Comparison of ENCODE assay signal across 1 cellular context in the genomic region with DNA sequence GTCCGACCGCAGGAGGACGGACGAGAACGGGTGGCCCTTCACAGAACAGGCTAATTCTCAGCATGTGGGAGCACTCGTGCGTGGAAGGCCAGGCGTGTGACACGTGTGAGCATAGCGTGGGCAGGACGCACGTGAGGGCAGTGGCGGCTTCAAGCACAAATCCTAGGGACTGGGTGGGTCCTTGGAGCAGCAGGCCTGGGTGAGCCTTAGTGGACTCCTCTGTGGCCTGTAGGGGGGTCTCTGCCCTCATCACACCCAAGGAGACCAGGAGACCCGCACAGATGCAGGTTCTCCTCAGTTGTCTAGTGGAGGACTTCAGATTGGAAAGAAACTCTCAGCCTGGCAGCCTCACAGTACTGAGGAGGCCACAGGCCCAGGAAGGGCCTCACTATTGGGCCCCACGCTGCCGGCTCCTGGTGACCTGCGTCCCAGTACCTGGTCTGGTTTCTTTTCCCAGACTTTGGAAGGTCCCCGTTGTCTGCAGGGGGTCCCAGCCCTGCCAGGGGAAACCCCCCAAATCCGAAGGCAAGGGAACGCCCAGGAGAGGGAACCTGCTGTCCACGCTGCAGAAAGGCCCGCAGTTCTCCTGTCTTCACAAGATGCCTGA.
TF ChIP-seq lines count a peak whose summit lies in the region.

No MANE protein-coding gene starts in this region.

TF ChIP-seq in SK-N-SH treated with all-trans-retinoic acid at 6 μM for 48 hours, 23 proteins besides CTCF, POLR2A, EP300 and RAD21 (continued from another document):
- TF ChIP-seq, protein P1, sequence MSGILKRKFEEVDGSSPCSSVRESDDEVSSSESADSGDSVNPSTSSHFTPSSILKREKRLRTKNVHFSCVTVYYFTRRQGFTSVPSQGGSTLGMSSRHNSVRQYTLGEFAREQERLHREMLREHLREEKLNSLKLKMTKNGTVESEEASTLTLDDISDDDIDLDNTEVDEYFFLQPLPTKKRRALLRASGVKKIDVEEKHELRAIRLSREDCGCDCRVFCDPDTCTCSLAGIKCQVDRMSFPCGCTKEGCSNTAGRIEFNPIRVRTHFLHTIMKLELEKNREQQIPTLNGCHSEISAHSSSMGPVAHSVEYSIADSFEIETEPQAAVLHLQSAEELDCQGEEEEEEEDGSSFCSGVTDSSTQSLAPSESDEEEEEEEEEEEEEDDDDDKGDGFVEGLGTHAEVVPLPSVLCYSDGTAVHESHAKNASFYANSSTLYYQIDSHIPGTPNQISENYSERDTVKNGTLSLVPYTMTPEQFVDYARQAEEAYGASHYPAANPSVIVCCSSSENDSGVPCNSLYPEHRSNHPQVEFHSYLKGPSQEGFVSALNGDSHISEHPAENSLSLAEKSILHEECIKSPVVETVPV (CRISPR knock-in tag; IDR thresholded peaks at IDR 0.05), result no peak
- TF ChIP-seq TCF4 (CRISPR knock-in tag; IDR thresholded peaks at IDR 0.05; ENCODE audit: borderline replicate concordance) (no peak), ISL1 (CRISPR knock-in tag; IDR thresholded peaks at IDR 0.05) (no peak), ZFP3 (CRISPR knock-in tag; IDR thresholded peaks at IDR 0.05) (no peak), ZNF565 (CRISPR knock-in tag; conservative IDR thresholded peaks at IDR 0.05; ENCODE audit: low read depth) (no peak), ESRRG (CRISPR knock-in tag; IDR thresholded peaks at IDR 0.05) (no peak)
- TF ChIP-seq, protein P2, sequence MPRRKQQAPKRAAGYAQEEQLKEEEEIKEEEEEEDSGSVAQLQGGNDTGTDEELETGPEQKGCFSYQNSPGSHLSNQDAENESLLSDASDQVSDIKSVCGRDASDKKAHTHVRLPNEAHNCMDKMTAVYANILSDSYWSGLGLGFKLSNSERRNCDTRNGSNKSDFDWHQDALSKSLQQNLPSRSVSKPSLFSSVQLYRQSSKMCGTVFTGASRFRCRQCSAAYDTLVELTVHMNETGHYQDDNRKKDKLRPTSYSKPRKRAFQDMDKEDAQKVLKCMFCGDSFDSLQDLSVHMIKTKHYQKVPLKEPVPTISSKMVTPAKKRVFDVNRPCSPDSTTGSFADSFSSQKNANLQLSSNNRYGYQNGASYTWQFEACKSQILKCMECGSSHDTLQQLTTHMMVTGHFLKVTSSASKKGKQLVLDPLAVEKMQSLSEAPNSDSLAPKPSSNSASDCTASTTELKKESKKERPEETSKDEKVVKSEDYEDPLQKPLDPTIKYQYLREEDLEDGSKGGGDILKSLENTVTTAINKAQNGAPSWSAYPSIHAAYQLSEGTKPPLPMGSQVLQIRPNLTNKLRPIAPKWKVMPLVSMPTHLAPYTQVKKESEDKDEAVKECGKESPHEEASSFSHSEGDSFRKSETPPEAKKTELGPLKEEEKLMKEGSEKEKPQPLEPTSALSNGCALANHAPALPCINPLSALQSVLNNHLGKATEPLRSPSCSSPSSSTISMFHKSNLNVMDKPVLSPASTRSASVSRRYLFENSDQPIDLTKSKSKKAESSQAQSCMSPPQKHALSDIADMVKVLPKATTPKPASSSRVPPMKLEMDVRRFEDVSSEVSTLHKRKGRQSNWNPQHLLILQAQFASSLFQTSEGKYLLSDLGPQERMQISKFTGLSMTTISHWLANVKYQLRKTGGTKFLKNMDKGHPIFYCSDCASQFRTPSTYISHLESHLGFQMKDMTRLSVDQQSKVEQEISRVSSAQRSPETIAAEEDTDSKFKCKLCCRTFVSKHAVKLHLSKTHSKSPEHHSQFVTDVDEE (CRISPR knock-in tag; IDR thresholded peaks at IDR 0.05), result no peak
- TF ChIP-seq, protein P3, sequence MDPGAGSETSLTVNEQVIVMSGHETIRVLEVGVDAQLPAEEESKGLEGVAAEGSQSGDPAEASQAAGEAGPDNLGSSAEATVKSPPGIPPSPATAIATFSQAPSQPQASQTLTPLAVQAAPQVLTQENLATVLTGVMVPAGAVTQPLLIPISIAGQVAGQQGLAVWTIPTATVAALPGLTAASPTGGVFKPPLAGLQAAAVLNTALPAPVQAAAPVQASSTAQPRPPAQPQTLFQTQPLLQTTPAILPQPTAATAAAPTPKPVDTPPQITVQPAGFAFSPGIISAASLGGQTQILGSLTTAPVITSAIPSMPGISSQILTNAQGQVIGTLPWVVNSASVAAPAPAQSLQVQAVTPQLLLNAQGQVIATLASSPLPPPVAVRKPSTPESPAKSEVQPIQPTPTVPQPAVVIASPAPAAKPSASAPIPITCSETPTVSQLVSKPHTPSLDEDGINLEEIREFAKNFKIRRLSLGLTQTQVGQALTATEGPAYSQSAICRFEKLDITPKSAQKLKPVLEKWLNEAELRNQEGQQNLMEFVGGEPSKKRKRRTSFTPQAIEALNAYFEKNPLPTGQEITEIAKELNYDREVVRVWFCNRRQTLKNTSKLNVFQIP (CRISPR knock-in tag; IDR thresholded peaks at IDR 0.05; ENCODE audit: borderline replicate concordance, low read depth), result no peak
